8 cellular contexts compared by ENCODE assay signal in the genomic region with DNA sequence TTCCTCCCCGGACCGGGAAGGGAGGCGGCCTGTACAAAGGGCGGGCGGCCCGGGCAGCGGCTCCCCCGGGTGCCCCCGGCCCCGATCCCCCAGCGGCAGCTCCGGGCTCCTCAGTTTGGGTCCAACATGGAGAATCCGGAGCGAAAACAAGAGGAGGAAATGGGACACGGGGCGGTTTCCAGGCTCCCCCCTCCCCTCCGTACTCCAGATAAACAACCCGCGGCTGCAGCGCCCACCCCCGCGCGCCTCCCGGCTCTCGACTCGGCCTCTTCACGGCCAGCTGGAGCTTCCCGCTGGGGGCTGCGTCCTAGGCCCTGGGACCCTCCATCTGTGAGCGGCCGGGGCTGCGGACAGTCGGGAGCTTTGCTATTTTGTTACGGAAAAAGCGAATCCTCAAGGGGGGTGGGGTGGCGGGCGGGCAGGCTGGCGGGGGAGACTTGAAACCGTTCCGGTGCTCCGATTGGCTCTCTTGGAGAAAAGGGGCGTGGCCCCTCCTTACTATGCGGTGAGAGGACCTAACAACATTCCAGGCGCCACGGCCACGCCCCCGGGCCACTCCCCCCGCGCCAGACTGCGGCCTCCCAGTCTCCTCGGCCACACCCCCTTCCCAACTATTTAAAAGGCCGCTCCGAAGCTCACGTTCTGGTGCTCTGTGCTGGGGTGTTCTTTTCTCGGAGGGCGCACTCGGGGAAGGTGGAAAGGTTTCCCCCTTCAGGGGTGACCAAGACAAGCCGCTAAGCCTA. TPM values are rescaled to one million over a fixed set of nuclear protein-coding genes. Genes with fewer than 3 reads are reported as not detected.
DNase-seq lines count a peak whose midpoint lies in the region; ATAC-seq, FAIRE-seq and TF ChIP-seq lines count a peak whose summit lies in the region.

A gene with protein sequence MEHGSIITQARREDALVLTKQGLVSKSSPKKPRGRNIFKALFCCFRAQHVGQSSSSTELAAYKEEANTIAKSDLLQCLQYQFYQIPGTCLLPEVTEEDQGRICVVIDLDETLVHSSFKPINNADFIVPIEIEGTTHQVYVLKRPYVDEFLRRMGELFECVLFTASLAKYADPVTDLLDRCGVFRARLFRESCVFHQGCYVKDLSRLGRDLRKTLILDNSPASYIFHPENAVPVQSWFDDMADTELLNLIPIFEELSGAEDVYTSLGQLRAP (minus strand): TSS at position 153 of the 743 bp plus-strand sequence. CDS start 294 bp downstream, outside the sequence.

- intact Hi-C loops in activated CD4-positive, alpha-beta T cell treated with anti-CD3 and anti-CD28 coated beads for 36 hours (cut with DNase I, micrococcal nuclease): loop anchor here (1.0 to 5.0 kb wide), 11 partner anchors 18 to 1750 kb away; a partner anchor contains a TSS
- intact Hi-C loops in kidney (cut with DNase I): no loop called here

- ATAC-seq in GM19023 (IDR thresholded peaks at IDR 0.05; ENCODE audit: unreplicated experiment): peak; percentile 46
- ATAC-seq in HG03432 (IDR thresholded peaks at IDR 0.05; ENCODE audit: unreplicated experiment): peak; percentile 51
- peak; percentile 43 for ATAC-seq in activated CD4-positive, alpha-beta T cell treated with anti-CD3 and anti-CD28 coated beads for 36 hours

- peak within 1 kb of the TSS; percentile 88 to 99 for H3K9ac ChIP-seq in kidney (ENCODE audit: low read length in 2 of 2)

- TF ChIP-seq CTCF in chondrocyte (IDR thresholded peaks at IDR 0.05) (peak; percentile 33), kidney (IDR thresholded peaks at IDR 0.05; ENCODE audit: borderline replicate concordance, extremely low read depth, insufficient read depth) (no peak)

- POLR2A ChIA-PET in activated CD4-positive, alpha-beta T cell treated with anti-CD3 and anti-CD28 coated beads for 36 hours (lab: Charles Lee): interaction anchor here (0.8 to 1.3 kb wide), 2 partner anchors 10 to 19 kb away, joined by 3 to 4 read pairs; no protein-coding TSS in a partner anchor

- H3K36me3 ChIP-seq in kidney (ENCODE audit: control insufficient read depth in 1 of 2, insufficient read depth in 2 of 2, low read length in 2 of 2): no peaks in the 10 kb centered on the region

- peak within 1 kb of the TSS; percentile 84 to 92 for H3K4me3 ChIP-seq in kidney (ENCODE audit: low read length in 2 of 2)

- H3K27ac ChIP-seq in kidney (ENCODE audit: low read depth in 2 of 2, low read length in 2 of 2): peak within 1 kb of the TSS; percentile 99

- peak within 1 kb of the TSS; percentile 70 for H3K27ac Mint-ChIP-seq in activated CD4-positive, alpha-beta T cell treated with anti-CD3 and anti-CD28 coated beads for 36 hours
- H3K27ac Mint-ChIP-seq in chondrocyte (ENCODE audit: unreplicated experiment): peak within 1 kb of the TSS; percentile 82

- no peaks in the 10 kb centered on the region for H3K36me3 Mint-ChIP-seq in activated CD4-positive, alpha-beta T cell treated with anti-CD3 and anti-CD28 coated beads for 36 hours (ENCODE audit: low read depth)
- H3K36me3 Mint-ChIP-seq in chondrocyte (ENCODE audit: low read depth): no peaks in the 10 kb centered on the region

- peaks cover 5% of the 10 kb centered on the region for H3K27me3 Mint-ChIP-seq in activated CD4-positive, alpha-beta T cell treated with anti-CD3 and anti-CD28 coated beads for 36 hours
- no peaks in the 10 kb centered on the region for H3K27me3 Mint-ChIP-seq in chondrocyte (ENCODE audit: low read depth)

- H3K4me1 Mint-ChIP-seq in activated CD4-positive, alpha-beta T cell treated with anti-CD3 and anti-CD28 coated beads for 36 hours: peaks cover 44% of the 10 kb centered on the region
- peaks cover 43% of the 10 kb centered on the region for H3K4me1 Mint-ChIP-seq in chondrocyte (ENCODE audit: low read depth)

- DNase-seq in ACHN (peak; percentile 100), NCI-H524 treated with DMSO at 0.1 percent for 48 hours (lab: John Stamatoyannopoulos, UW) (peak; percentile 82), chondrocyte (ENCODE audit: low spot score) (peak; percentile 100), kidney (peak; percentile 100)
- peak; percentile 94 for DNase-seq in activated CD4-positive, alpha-beta T cell treated with anti-CD3 and anti-CD28 coated beads for 36 hours
- DNase-seq in stimulated activated CD4-positive, alpha-beta T cell treated with anti-CD3 and anti-CD28 coated beads, Interleukin-15, amount 100 ng/mL, for 1 hour (ENCODE audit: low read depth in 1 of 2, low spot score in 1 of 2): peak; percentile 73 to 75

- CTCF ChIA-PET in activated CD4-positive, alpha-beta T cell treated with anti-CD3 and anti-CD28 coated beads for 36 hours (lab: Charles Lee): interaction anchor here (0.5 to 4.9 kb wide), 8 partner anchors 11 to 604 kb away, joined by 3 to 62 read pairs (median 4); no protein-coding TSS in a partner anchor

- H3K9me3 ChIP-seq in kidney (ENCODE audit: control insufficient read depth in 1 of 2, low read length in 2 of 2): no peaks in the 10 kb centered on the region

- in situ Hi-C loops in ACHN (cut with HindIII; ENCODE audit: low pct_ligation_motif_present, low pct_unique_long_range_greater_than_20kb, low sequenced_read_pairs): no loop called here

- H3K4me1 ChIP-seq in kidney (ENCODE audit: control insufficient read depth in 1 of 2, insufficient read depth in 1 of 2, low read depth in 1 of 2, low read length in 2 of 2): peaks cover 23% of the 10 kb centered on the region in 2 donors

- FAIRE-seq in kidney (lab: Jason Lieb, UNC): no peak

- peak within 1 kb of the TSS; percentile 78 for H3K4me3 Mint-ChIP-seq in activated CD4-positive, alpha-beta T cell treated with anti-CD3 and anti-CD28 coated beads for 36 hours
- H3K4me3 Mint-ChIP-seq in chondrocyte (ENCODE audit: unreplicated experiment): peak within 1 kb of the TSS; percentile 78

- no peaks in the 10 kb centered on the region for H3K9me3 Mint-ChIP-seq in activated CD4-positive, alpha-beta T cell treated with anti-CD3 and anti-CD28 coated beads for 36 hours (ENCODE audit: low read depth)
- no peaks in the 10 kb centered on the region for H3K9me3 Mint-ChIP-seq in chondrocyte (ENCODE audit: low read depth)

RNA-seq across cellular contexts. Expression of the gene that starts here (rescaled TPM):
- 10 to 100 TPM; 80.9 to 85.4 TPM for total RNA-seq in activated CD4-positive, alpha-beta T cell treated with anti-CD3 and anti-CD28 coated beads for 36 hours
- 113 to 124 TPM (median 123 TPM) in 3 replicates for total RNA-seq in chondrocyte
- 198 TPM for total RNA-seq in kidney
- polyA plus RNA-seq in kidney (ENCODE audit: insufficient read depth, low read depth, low replicate concordance): 46.0 TPM

Comparison
In these comparisons a context has a peak if more than half of its experiments do, and no peak if none do; other contexts are left out.
1. Peak in every context shown above with its lines: DNase-seq, ATAC-seq, H3K4me3 ChIP-seq and H3K27ac ChIP-seq.